In the genomic region with DNA sequence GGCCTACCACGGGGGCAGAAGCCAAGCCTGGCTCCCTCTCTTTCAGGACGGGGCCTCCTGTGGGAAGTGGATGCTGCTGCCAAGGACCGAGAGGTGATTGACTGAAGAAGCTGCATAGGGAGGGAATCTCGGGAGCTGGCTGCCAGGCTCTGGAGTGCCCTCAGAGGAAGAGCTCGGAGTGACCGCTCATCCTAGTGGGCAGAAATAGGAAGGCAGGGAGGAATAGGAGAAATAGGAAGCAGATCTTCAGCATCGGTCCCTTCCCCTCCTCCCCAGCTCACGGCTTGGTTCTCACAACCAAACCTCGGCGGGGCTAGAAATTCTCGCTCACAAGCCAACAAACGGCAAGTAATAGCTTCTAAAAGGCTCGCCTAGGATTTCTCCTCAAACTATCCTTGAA, we compare ENCODE assay signal across 15 cellular contexts.
DNase-seq lines count a peak whose midpoint lies in the region; ATAC-seq, FAIRE-seq and TF ChIP-seq lines count a peak whose summit lies in the region.
"Had no signal": no experiment of that assay in that cellular context is flagged by ENCODE, and none has a peak within 500 bp of the region (broad histone marks: within the 10 kb centered on the region; RNA-seq: fewer than 3 reads in every experiment).

No MANE protein-coding gene starts in this region.

- H3K36me3 ChIP-seq in BLaER1 treated with 17β-estradiol and CSF1 and Interleukin-3, amounts not matched to agents 10 nM and 100 nM: no peaks in the 10 kb centered on the region
- no peaks in the 10 kb centered on the region for H3K36me3 ChIP-seq in SK-N-SH (replicated peaks in 1 of 2; ENCODE audit: control insufficient read depth in 1 of 2, insufficient read depth in 2 of 2, low read length in 1 of 2)
- H3K36me3 ChIP-seq in trophoblast cell (ENCODE audit: control insufficient read depth in 1 of 2, insufficient read depth in 2 of 2, low read length in 2 of 2): no peaks in the 10 kb centered on the region

- H4K20me1 ChIP-seq in BLaER1 treated with 17β-estradiol and CSF1 and Interleukin-3, amounts not matched to agents 10 nM and 100 nM: no peaks in the 10 kb centered on the region
- H4K20me1 ChIP-seq in SK-N-SH (ENCODE audit: insufficient read depth): no peaks in the 10 kb centered on the region

- DNase-seq in SK-N-SH (no peak), fibroblast of mammary gland (ENCODE audit: low read depth) (peak; percentile 45), trophoblast cell (peak in 1 of 2 donors; percentile 20), frontal cortex (ENCODE audit: low spot score in 2 of 2) (no peak), urothelium cell line (ENCODE audit: low spot score) (no peak)
- DNase-seq: activated CD4-positive, alpha-beta T cell treated with anti-CD3 and anti-CD28 coated beads for 4 hours; activated naive CD4-positive, alpha-beta T cell treated with anti-CD3 and anti-CD28 coated beads, Interleukin-2, amount 50 U/mL, for 16 hours; cerebellar nuclear complex; DMS 273 treated with DMSO at 0.1 percent for 48 hours; SIG-M5; stimulated activated CD4-positive, alpha-beta T cell treated with anti-CD3 and anti-CD28 coated beads, Interleukin-2, amount 100 ng/mL, for 48 hours had no signal

- no peak overlapping the region for H2BK5ac ChIP-seq in trophoblast cell (ENCODE audit: low read depth, low read length, poor library complexity)

- H3K4me2 ChIP-seq in BLaER1 treated with 17β-estradiol and CSF1 and Interleukin-3, amounts not matched to agents 10 nM and 100 nM: peak overlapping the region; percentile 59 to 89 (median 72)
- H3K4me2 ChIP-seq in SK-N-SH (peak overlapping the region; percentile 33; the same call in 1 of the 2 replicates), trophoblast cell (ENCODE audit: low read length) (no peak overlapping the region)

- FAIRE-seq in frontal cortex (lab: Jason Lieb, UNC) (no peak), urothelium cell line (lab: Jason Lieb, UNC) (no peak)

- H3K79me1 ChIP-seq in trophoblast cell (ENCODE audit: low read length): peaks cover 13% of the 10 kb centered on the region

- no peak overlapping the region for H3K23ac ChIP-seq in trophoblast cell (ENCODE audit: low read length)

- H3K9me3 ChIP-seq in BLaER1 treated with 17β-estradiol and CSF1 and Interleukin-3, amounts not matched to agents 10 nM and 100 nM (replicated peaks in 1 of 11): no peaks in the 10 kb centered on the region
- H3K9me3 ChIP-seq in SK-N-SH (no peaks in the 10 kb centered on the region), trophoblast cell (ENCODE audit: insufficient read depth, low read depth, low read length) (no peaks in the 10 kb centered on the region)

- H3K4me1 ChIP-seq in BLaER1 treated with 17β-estradiol and CSF1 and Interleukin-3, amounts not matched to agents 10 nM and 100 nM: peaks cover 76 to 90% (median 82%) of the 10 kb centered on the region in 10 experiments
- H3K4me1 ChIP-seq in SK-N-SH (ENCODE audit: control insufficient read depth in 1 of 2, insufficient read depth in 2 of 2, low read depth in 1 of 2, low read length in 1 of 2) (peaks cover 0 to 4% of the 10 kb centered on the region in 2 experiments; a peak in 3 of 4 replicates), trophoblast cell (ENCODE audit: control insufficient read depth in 1 of 2, insufficient read depth in 2 of 2, low read length in 2 of 2) (peaks cover 10% of the 10 kb centered on the region in 2 experiments)

- H2AFZ ChIP-seq in SK-N-SH (ENCODE audit: low read depth) (peak overlapping the region; percentile 64), trophoblast cell (ENCODE audit: insufficient read depth, low read length, poor library complexity) (no peak overlapping the region)

- peak overlapping the region in 10 of 11 experiments; percentile 28 to 98 (median 88); a peak in 20 of 22 replicates for H3K27ac ChIP-seq in BLaER1 treated with 17β-estradiol and CSF1 and Interleukin-3, amounts not matched to agents 10 nM and 100 nM
- H3K27ac ChIP-seq in SK-N-SH (ENCODE audit: low read depth in 2 of 2, low read length in 1 of 2) (peak overlapping the region in 1 of 2 experiments; percentile 40; a peak in 1 of 4 replicates), trophoblast cell (ENCODE audit: low read depth, low read length) (no peak overlapping the region)

- peak overlapping the region; percentile 14 for H3K18ac ChIP-seq in trophoblast cell (ENCODE audit: low read length)

- H3K27me3 ChIP-seq in BLaER1 treated with 17β-estradiol and CSF1 and Interleukin-3, amounts not matched to agents 10 nM and 100 nM: no peaks in the 10 kb centered on the region
- H3K27me3 ChIP-seq in SK-N-SH (ENCODE audit: insufficient read depth) (no peaks in the 10 kb centered on the region), trophoblast cell (ENCODE audit: insufficient read depth, low read length) (no peaks in the 10 kb centered on the region)

- POLR2A ChIA-PET in SK-N-SH (lab: Yijun Ruan, JAX): no interaction called here

- peak overlapping the region in 4 of 11 experiments; percentile 3 to 45 (median 34); a peak in 3 of 22 replicates for H3K9ac ChIP-seq in BLaER1 treated with 17β-estradiol and CSF1 and Interleukin-3, amounts not matched to agents 10 nM and 100 nM
- peak overlapping the region; percentile 19; the same call in 1 of the 2 replicates for H3K9ac ChIP-seq in SK-N-SH
- no peak overlapping the region for H3K9ac ChIP-seq in trophoblast cell (ENCODE audit: low read length)

- no peak for TF ChIP-seq EP300 in SK-N-SH (IDR thresholded peaks at IDR 0.05; ENCODE audit: borderline replicate concordance in 1 of 2, low read depth in 1 of 2, low read length in 1 of 2)

- H3K79me2 ChIP-seq in SK-N-SH (ENCODE audit: insufficient read depth) (no peaks in the 10 kb centered on the region), trophoblast cell (ENCODE audit: control insufficient read depth, insufficient read depth, low read length, poor library complexity) (peaks cover 2% of the 10 kb centered on the region)

- no peaks in the 10 kb centered on the region for H3K9me2 ChIP-seq in SK-N-SH

- TF ChIP-seq CTCF in SK-N-SH (IDR thresholded peaks at IDR 0.05) (no peak), fibroblast of mammary gland (conservative IDR thresholded peaks at IDR 0.05; ENCODE audit: control insufficient read depth, insufficient read depth, low read depth, low read length) (no peak)

- peaks cover 6% of the 10 kb centered on the region for H3F3A ChIP-seq in SK-N-SH (replicated peaks; ENCODE audit: insufficient read depth)

- H2AK5ac ChIP-seq in trophoblast cell (ENCODE audit: low read length): peak overlapping the region; percentile 34

- 65% methylated on average over 13 of the region's 13 CpGs for WGBS in SK-N-SH (ENCODE audit: low lambda C conversion rate)
- no CpG with 5 or more reads among the region's 13 CpGs for WGBS in trophoblast cell (ENCODE audit: extremely low coverage, insufficient coverage, insufficient read length)

- H4K12ac ChIP-seq in trophoblast cell (ENCODE audit: low read depth, low read length): no peak overlapping the region

- ATAC-seq in HG03571 (IDR thresholded peaks at IDR 0.05; ENCODE audit: unreplicated experiment): no peak
- ATAC-seq in HG03520 (IDR thresholded peaks at IDR 0.05; ENCODE audit: unreplicated experiment): no peak
- ATAC-seq: left colon had no signal

- H3K14ac ChIP-seq in trophoblast cell (ENCODE audit: low read length): peak overlapping the region; percentile 23

- H2BK120ac ChIP-seq in trophoblast cell (ENCODE audit: insufficient read depth, low read length, poor library complexity): peak overlapping the region; percentile 13

- no peak overlapping the region for H3K4ac ChIP-seq in trophoblast cell (ENCODE audit: low read depth, low read length)

- H3K4me3 ChIP-seq in BLaER1 treated with 17β-estradiol and CSF1 and Interleukin-3, amounts not matched to agents 10 nM and 100 nM: no peak overlapping the region
- H3K4me3 ChIP-seq in SK-N-SH (ENCODE audit: low read depth in 2 of 2, low read length in 1 of 2): no peak overlapping the region
- no peak overlapping the region for H3K4me3 ChIP-seq in fibroblast of mammary gland (ENCODE audit: control insufficient read depth, low read depth, low read length)
- no peak overlapping the region for H3K4me3 ChIP-seq in trophoblast cell (ENCODE audit: low read depth, low read length)

- CTCF ChIA-PET in SK-N-SH (lab: Yijun Ruan, JAX): interaction anchor here (2.5 to 4.3 kb wide), 2 partner anchors 10 to 402 kb away, joined by 10 to 28 read pairs; no protein-coding TSS in a partner anchor

- peak overlapping the region; percentile 54 for H2BK12ac ChIP-seq in trophoblast cell (ENCODE audit: low read length)

- peak overlapping the region; percentile 50 for H4K91ac ChIP-seq in trophoblast cell (ENCODE audit: low read depth, low read length)

- H4K8ac ChIP-seq in trophoblast cell (ENCODE audit: low read depth, low read length): no peak overlapping the region

- TF ChIP-seq RAD21 in SK-N-SH (IDR thresholded peaks at IDR 0.05; ENCODE audit: low read length): no peak

TF ChIP-seq in SK-N-SH, 30 proteins besides CTCF, POLR2A, EP300 and RAD21 (continues in another document):
- no peak for TF ChIP-seq FOXJ3 (CRISPR knock-in tag; IDR thresholded peaks at IDR 0.05)
- TF ChIP-seq USF2 (IDR thresholded peaks at IDR 0.05; ENCODE audit: borderline replicate concordance, low read depth, low read length): no peak
- TF ChIP-seq NFIC (IDR thresholded peaks at IDR 0.05; ENCODE audit: borderline replicate concordance): no peak
- TF ChIP-seq, protein P1, sequence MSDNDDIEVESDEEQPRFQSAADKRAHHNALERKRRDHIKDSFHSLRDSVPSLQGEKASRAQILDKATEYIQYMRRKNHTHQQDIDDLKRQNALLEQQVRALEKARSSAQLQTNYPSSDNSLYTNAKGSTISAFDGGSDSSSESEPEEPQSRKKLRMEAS (IDR thresholded peaks at IDR 0.05; ENCODE audit: low read depth): no peak
